Comparison of ENCODE assay signal across 8 cellular contexts in the genomic region with DNA sequence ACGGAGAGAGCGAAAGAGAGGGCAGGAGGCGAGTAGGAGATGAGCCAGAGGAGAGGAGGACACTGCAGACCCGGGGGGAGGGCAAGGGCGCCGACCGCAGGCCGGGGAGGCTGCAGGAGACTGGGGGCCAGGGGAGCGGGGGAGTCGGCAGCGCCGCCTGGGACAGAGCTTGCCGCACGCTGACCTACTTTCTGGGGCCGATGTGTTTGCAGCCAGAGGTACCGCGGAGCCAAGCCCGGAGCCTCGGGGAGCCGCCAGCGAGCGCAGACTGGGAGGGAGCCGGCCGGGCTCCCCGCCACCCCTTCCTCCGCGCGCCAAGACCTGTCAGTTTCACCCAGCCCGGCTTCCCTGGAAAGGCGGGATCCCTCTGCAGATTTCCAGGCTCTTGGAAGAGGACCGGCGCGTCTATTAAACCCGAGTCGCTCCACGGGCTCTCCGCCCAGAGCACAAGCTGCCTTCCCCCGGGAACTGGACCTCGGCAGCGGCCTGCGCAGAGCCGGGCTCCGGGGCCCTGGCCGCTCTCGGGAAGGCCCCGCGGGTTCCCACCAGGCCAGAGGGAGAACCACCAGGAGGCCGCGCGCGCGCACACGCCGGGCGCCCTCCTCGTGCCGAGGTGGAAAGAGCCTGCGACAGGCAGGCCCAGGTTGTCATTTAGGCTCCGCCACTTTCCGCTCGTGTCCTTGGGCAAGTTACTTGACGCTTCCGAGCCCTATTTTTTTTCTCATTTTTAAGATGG.
DNase-seq lines count a peak whose midpoint lies in the region; ATAC-seq, FAIRE-seq and TF ChIP-seq lines count a peak whose summit lies in the region.

No MANE protein-coding gene starts in this region.

- H3K4me3 ChIP-seq in right atrium auricular region (peak overlapping the region; percentile 39 to 53), pancreas (peak overlapping the region; percentile 20 to 48 (median 31)), Karpas-422 (ENCODE audit: low read length) (no peak overlapping the region)

- no peak overlapping the region for H3K9ac ChIP-seq in Karpas-422 (ENCODE audit: low read length)

- no peaks in the 10 kb centered on the region for H3K27me3 ChIP-seq in right atrium auricular region
- H3K27me3 ChIP-seq in pancreas, result no peaks in the 10 kb centered on the region
- no peaks in the 10 kb centered on the region for H3K27me3 ChIP-seq in Karpas-422 (ENCODE audit: low read length)

- ATAC-seq in pancreas, result peak; percentile 76 to 90 (median 89)
- ATAC-seq in HG02981 (IDR thresholded peaks at IDR 0.05; ENCODE audit: unreplicated experiment), result no peak

- no peak for FAIRE-seq in pancreas (lab: Jason Lieb, UNC)

- no peaks in the 10 kb centered on the region for H3K36me3 ChIP-seq in right atrium auricular region
- no peaks in the 10 kb centered on the region for H3K36me3 ChIP-seq in pancreas
- no peaks in the 10 kb centered on the region for H3K36me3 ChIP-seq in Karpas-422 (ENCODE audit: insufficient read depth, low read length)

- no peaks in the 10 kb centered on the region for H3K9me2 ChIP-seq in Karpas-422 (replicated peaks; ENCODE audit: insufficient read depth, low read length)

- WGBS in pancreas, 2 donors, result 1 to 2% methylated on average over 51 to 63 of the region's 63 CpGs

- H3K4me2 ChIP-seq in Karpas-422 (ENCODE audit: low read depth, low read length, poor library complexity, severe bottlenecking), result no peak overlapping the region

- no peaks in the 10 kb centered on the region for H3K9me3 ChIP-seq in right atrium auricular region
- H3K9me3 ChIP-seq in pancreas, result no peaks in the 10 kb centered on the region
- H3K9me3 ChIP-seq in Karpas-422 (ENCODE audit: low read length), result no peaks in the 10 kb centered on the region

- H3K79me2 ChIP-seq in Karpas-422 (ENCODE audit: low read length), result no peaks in the 10 kb centered on the region

- H3K4me1 ChIP-seq in right atrium auricular region, result peaks cover 0 to 20% of the 10 kb centered on the region in 2 donors
- H3K4me1 ChIP-seq in pancreas, result peaks cover 0 to 7% (median 0%) of the 10 kb centered on the region in 3 donors
- no peaks in the 10 kb centered on the region for H3K4me1 ChIP-seq in Karpas-422 (ENCODE audit: low read length)

- intact Hi-C loops in pancreas (cut with DNase I), result no loop called here

- peak in 1 of 2 donors; percentile 24 for TF ChIP-seq CTCF in right atrium auricular region (IDR thresholded peaks at IDR 0.05)
- no peak for TF ChIP-seq CTCF in pancreas (IDR thresholded peaks at IDR 0.05)

- DNase-seq in EH (ENCODE audit: low read depth) (peak; percentile 68), LHCN-M2 (ENCODE audit: low read depth) (peak; percentile 19), anterior cingulate cortex (lab: John Stamatoyannopoulos, UW) (peak in 56 of 58 donors; percentile 19 to 86 (median 63)), right atrium auricular region (ENCODE audit: low spot score) (peak; percentile 67), pancreas (peak; percentile 43 to 86 (median 55)), Karpas-422 (no peak)
- DNase-seq in stimulated activated naive CD4-positive, alpha-beta T cell treated with Interleukin-2 at 50 U/mL for 16 hours (lab: John Stamatoyannopoulos, UW), result no peak

- no peaks in the 10 kb centered on the region for H4K20me1 ChIP-seq in Karpas-422 (ENCODE audit: insufficient read depth, low read depth, low read length)

- H3K27ac ChIP-seq in right atrium auricular region (peak overlapping the region; percentile 86 to 91), pancreas (peak overlapping the region; percentile 25 to 45 (median 31)), Karpas-422 (ENCODE audit: low read length) (no peak overlapping the region)

- no peak overlapping the region for H2AFZ ChIP-seq in Karpas-422 (ENCODE audit: low read length)

Comparison
In these comparisons a context has a peak if more than half of its experiments do, and no peak if none do; other contexts are left out.
1. DNase-seq: peak in EH (single experiment), LHCN-M2 (single experiment), anterior cingulate cortex (56 of 58), right atrium auricular region (single experiment) and pancreas (6 of 6); none in Karpas-422 (single experiment) and stimulated activated naive CD4-positive, alpha-beta T cell treated with Interleukin-2 at 50 U/mL for 16 hours (single experiment).